1 cellular context compared by ENCODE assay signal in genomic region chrX:153726286-153727107, GRCh38.
A peak's percentile ranks its signal among the peaks of the same experiment; 100 is the strongest.
TF ChIP-seq lines count a peak whose summit lies in the region.

No MANE protein-coding gene starts in this region.

TF ChIP-seq in HepG2, 621 proteins besides CTCF, POLR2A, EP300 and RAD21 (continued from another document and continues in another):
- TF ChIP-seq ZNF800 (CRISPR knock-in tag; IDR thresholded peaks at IDR 0.05) (no peak), ZNF574 (CRISPR knock-in tag; IDR thresholded peaks at IDR 0.05) (peak; percentile 64; the same call in 1 of the 2 replicates), GMEB1 (CRISPR knock-in tag; IDR thresholded peaks at IDR 0.05; ENCODE audit: borderline replicate concordance) (no peak), PAF1 (CRISPR knock-in tag; IDR thresholded peaks at IDR 0.05) (no peak), ZBTB38 (CRISPR knock-in tag; IDR thresholded peaks at IDR 0.05) (no peak), PATZ1 (CRISPR knock-in tag; IDR thresholded peaks at IDR 0.05) (peak; percentile 74; the same call in 1 of the 2 replicates), FIP1L1 (IDR thresholded peaks at IDR 0.05; ENCODE audit: borderline replicate concordance, insufficient read depth, low read depth, low read length) (no peak), HNF1B (CRISPR knock-in tag; IDR thresholded peaks at IDR 0.05) (0 out of 2 replicates have a peak, but pooled peaks have one; percentile 6), ZNF790 (CRISPR knock-in tag; IDR thresholded peaks at IDR 0.05; ENCODE audit: borderline replicate concordance) (no peak), HNF1A (IDR thresholded peaks at IDR 0.05; ENCODE audit: low read depth) (no peak), HNF1A (CRISPR knock-in tag; IDR thresholded peaks at IDR 0.05; ENCODE audit: borderline replicate concordance) (peak; percentile 55; the same call in 1 of the 2 replicates), FOXK1 (CRISPR knock-in tag; IDR thresholded peaks at IDR 0.05; ENCODE audit: borderline replicate concordance, low read depth) (0 out of 2 replicates have a peak, but pooled peaks have one; percentile 32), CSRNP1 (CRISPR knock-in tag; IDR thresholded peaks at IDR 0.05) (peak; percentile 56; the same call in 1 of the 2 replicates), ZNF232 (CRISPR knock-in tag; IDR thresholded peaks at IDR 0.05; ENCODE audit: borderline replicate concordance) (peak; percentile 28; the same call in 1 of the 2 replicates), ZNF713 (CRISPR knock-in tag; IDR thresholded peaks at IDR 0.05) (0 out of 2 replicates have a peak, but pooled peaks have one; percentile 39), ATM (IDR thresholded peaks at IDR 0.05; ENCODE audit: borderline replicate concordance) (no peak), ZIK1 (CRISPR knock-in tag; IDR thresholded peaks at IDR 0.05; ENCODE audit: borderline replicate concordance, low read depth) (no peak), ZNF296 (CRISPR knock-in tag; conservative IDR thresholded peaks at IDR 0.05) (peak; percentile 95), ETS1 (CRISPR knock-in tag; IDR thresholded peaks at IDR 0.05) (no peak), MXD4 (CRISPR knock-in tag; IDR thresholded peaks at IDR 0.05) (0 out of 2 replicates have a peak, but pooled peaks have one; percentile 53), ZNF609 (CRISPR knock-in tag; IDR thresholded peaks at IDR 0.05; ENCODE audit: borderline replicate concordance) (peak; percentile 72), CBX5 (CRISPR knock-in tag; IDR thresholded peaks at IDR 0.05; ENCODE audit: borderline replicate concordance) (no peak), TARDBP (CRISPR knock-in tag; IDR thresholded peaks at IDR 0.05) (peak; percentile 27; the same call in 1 of the 2 replicates), IRF9 (CRISPR knock-in tag; IDR thresholded peaks at IDR 0.05; ENCODE audit: borderline replicate concordance) (no peak), ATF5 (CRISPR knock-in tag; IDR thresholded peaks at IDR 0.05; ENCODE audit: low read depth) (no peak)
